1 cellular context compared by ENCODE assay signal in the genomic region with DNA sequence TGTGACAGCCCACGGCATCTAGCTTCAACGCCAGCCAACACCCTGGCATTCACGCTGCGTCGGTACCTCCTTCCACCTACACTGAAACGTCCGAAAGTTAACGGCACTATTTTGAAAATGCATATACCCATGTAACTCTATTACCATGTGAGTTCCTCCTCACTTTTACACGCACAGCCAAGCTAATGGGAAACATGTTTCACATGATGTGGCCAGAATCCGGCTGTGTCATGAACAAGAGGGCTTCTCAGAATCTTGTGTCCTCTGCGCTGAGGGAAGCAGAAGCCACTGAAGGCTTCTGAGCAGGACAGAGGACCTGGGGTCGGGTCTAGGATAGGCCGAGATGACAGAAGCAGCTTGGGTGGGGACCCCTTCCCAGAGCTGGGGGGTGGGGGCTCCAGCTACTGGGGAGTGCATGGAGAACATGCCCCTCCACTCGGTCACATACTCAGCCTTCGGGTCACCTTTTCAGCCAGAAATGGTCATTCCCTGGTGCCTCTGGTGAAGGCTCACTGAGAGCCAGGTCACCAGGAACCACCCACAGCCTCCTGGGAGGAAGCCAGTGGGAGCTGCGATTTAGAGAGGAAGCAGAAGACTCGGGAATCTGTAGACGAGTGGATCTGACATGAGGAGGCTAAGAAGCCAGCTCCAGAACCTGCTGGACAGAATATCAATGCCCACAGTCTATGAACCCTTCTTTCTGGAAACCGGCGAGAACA.
TF ChIP-seq lines count a peak whose summit lies in the region.

No MANE protein-coding gene starts in this region.

TF ChIP-seq in IMR-90, 13 proteins besides CTCF, POLR2A, EP300 and RAD21 (continued from another document):
- TF ChIP-seq, protein P1, sequence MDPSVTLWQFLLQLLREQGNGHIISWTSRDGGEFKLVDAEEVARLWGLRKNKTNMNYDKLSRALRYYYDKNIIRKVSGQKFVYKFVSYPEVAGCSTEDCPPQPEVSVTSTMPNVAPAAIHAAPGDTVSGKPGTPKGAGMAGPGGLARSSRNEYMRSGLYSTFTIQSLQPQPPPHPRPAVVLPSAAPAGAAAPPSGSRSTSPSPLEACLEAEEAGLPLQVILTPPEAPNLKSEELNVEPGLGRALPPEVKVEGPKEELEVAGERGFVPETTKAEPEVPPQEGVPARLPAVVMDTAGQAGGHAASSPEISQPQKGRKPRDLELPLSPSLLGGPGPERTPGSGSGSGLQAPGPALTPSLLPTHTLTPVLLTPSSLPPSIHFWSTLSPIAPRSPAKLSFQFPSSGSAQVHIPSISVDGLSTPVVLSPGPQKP (IDR thresholded peaks at IDR 0.05; ENCODE audit: borderline replicate concordance, low read depth, low read length) = no peak
- no peak for TF ChIP-seq MAZ (IDR thresholded peaks at IDR 0.05; ENCODE audit: borderline replicate concordance, low read depth, low read length)
- no peak for TF ChIP-seq NFE2L2 (IDR thresholded peaks at IDR 0.05; ENCODE audit: low read depth, low read length)
- no peak for TF ChIP-seq RFX5 (IDR thresholded peaks at IDR 0.05; ENCODE audit: low read depth, low read length)
- TF ChIP-seq CEBPB (IDR thresholded peaks at IDR 0.05; ENCODE audit: low read depth, low read length) = no peak
- no peak for TF ChIP-seq CHD1 (IDR thresholded peaks at IDR 0.05; ENCODE audit: low read depth, low read length)
- TF ChIP-seq SMC3 (IDR thresholded peaks at IDR 0.05; ENCODE audit: low read depth, low read length) = no peak
- no peak for TF ChIP-seq FOS (IDR thresholded peaks at IDR 0.05; ENCODE audit: low read depth, low read length)
- TF ChIP-seq RCOR1 (IDR thresholded peaks at IDR 0.05; ENCODE audit: insufficient replicate concordance, low read length) = no peak
- TF ChIP-seq MAFK (IDR thresholded peaks at IDR 0.05; ENCODE audit: low read depth, low read length) = no peak
- TF ChIP-seq, protein P2, sequence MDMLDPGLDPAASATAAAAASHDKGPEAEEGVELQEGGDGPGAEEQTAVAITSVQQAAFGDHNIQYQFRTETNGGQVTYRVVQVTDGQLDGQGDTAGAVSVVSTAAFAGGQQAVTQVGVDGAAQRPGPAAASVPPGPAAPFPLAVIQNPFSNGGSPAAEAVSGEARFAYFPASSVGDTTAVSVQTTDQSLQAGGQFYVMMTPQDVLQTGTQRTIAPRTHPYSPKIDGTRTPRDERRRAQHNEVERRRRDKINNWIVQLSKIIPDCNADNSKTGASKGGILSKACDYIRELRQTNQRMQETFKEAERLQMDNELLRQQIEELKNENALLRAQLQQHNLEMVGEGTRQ (IDR thresholded peaks at IDR 0.05; ENCODE audit: low read depth, low read length) = no peak
